In genomic region chr2:57516740-57517340, GRCh38 we compare ENCODE assay signal across 8 cellular contexts.
DNase-seq lines count a peak whose midpoint lies in the region; ATAC-seq and TF ChIP-seq lines count a peak whose summit lies in the region.

No MANE protein-coding gene starts in this region.

- CTCF ChIA-PET in activated CD4-positive, alpha-beta memory T cell treated with anti-CD3 and anti-CD28 coated beads for 36 hours (lab: Charles Lee), result interaction anchor here (0.8 to 2.1 kb wide), 3 partner anchors 15 to 1333 kb away, joined by 3 to 13 read pairs (median 3); partner anchors contain the start of gene CCDC85A

- H3K4me2 ChIP-seq in DOHH2 (ENCODE audit: low read length), result no peak overlapping the region

- H3K27me3 ChIP-seq in DOHH2 (ENCODE audit: control insufficient read depth, low read length), result no peaks in the 10 kb centered on the region

- no peaks in the 10 kb centered on the region for H3K4me1 ChIP-seq in DOHH2 (ENCODE audit: control insufficient read depth, low read length)
- H3K4me1 ChIP-seq in mucosa of descending colon (ENCODE audit: low read depth), result no peaks in the 10 kb centered on the region

- no peaks in the 10 kb centered on the region for H3K36me3 ChIP-seq in DOHH2 (ENCODE audit: control insufficient read depth, low read length)
- no peaks in the 10 kb centered on the region for H3K36me3 ChIP-seq in mucosa of descending colon (ENCODE audit: low read depth)

- ATAC-seq in GM19468 (IDR thresholded peaks at IDR 0.05; ENCODE audit: extremely low read depth, unreplicated experiment), result peak; percentile 82
- ATAC-seq in HG03469 (IDR thresholded peaks at IDR 0.05; ENCODE audit: unreplicated experiment), result peak; percentile 86
- ATAC-seq in mucosa of descending colon, result peak; percentile 61

- H3K4me3 ChIP-seq in DOHH2 (ENCODE audit: low read length) (no peak overlapping the region), coronary artery (no peak overlapping the region), mucosa of descending colon (no peak overlapping the region)

- TF ChIP-seq CTCF in DOHH2 (IDR thresholded peaks at IDR 0.05; ENCODE audit: low read depth, low read length, poor library complexity, severe bottlenecking), result peak; percentile 68
- peak; percentile 30 for TF ChIP-seq CTCF in coronary artery (IDR thresholded peaks at IDR 0.05)
- no peak for TF ChIP-seq CTCF in mucosa of descending colon (IDR thresholded peaks at IDR 0.05)

- H3K27ac Mint-ChIP-seq in activated CD4-positive, alpha-beta memory T cell treated with anti-CD3 and anti-CD28 coated beads for 36 hours, result no peak overlapping the region

- H4K20me1 ChIP-seq in DOHH2 (ENCODE audit: control insufficient read depth, insufficient read depth, low read depth, low read length), result no peaks in the 10 kb centered on the region

- intact Hi-C loops in mucosa of descending colon (cut with DNase I, micrococcal nuclease), result no loop called here
- intact Hi-C loops in activated CD4-positive, alpha-beta memory T cell treated with anti-CD3 and anti-CD28 coated beads for 36 hours (cut with micrococcal nuclease), result loop anchor here (2.0 to 5.0 kb wide), 3 partner anchors 1334 to 1798 kb away; partner anchors contain the start of gene CCDC85A

- H3K9me3 Mint-ChIP-seq in activated CD4-positive, alpha-beta memory T cell treated with anti-CD3 and anti-CD28 coated beads for 36 hours, result peaks cover 1% of the 10 kb centered on the region

- H3K27ac ChIP-seq in DOHH2 (ENCODE audit: low read depth, low read length) (no peak overlapping the region), coronary artery (no peak overlapping the region)

- no peaks in the 10 kb centered on the region for H3K79me2 ChIP-seq in DOHH2 (ENCODE audit: control insufficient read depth, low read length)

- no peaks in the 10 kb centered on the region for H3K36me3 Mint-ChIP-seq in activated CD4-positive, alpha-beta memory T cell treated with anti-CD3 and anti-CD28 coated beads for 36 hours

- no peaks in the 10 kb centered on the region for H3K27me3 Mint-ChIP-seq in activated CD4-positive, alpha-beta memory T cell treated with anti-CD3 and anti-CD28 coated beads for 36 hours

- POLR2A ChIA-PET in activated CD4-positive, alpha-beta memory T cell treated with anti-CD3 and anti-CD28 coated beads for 36 hours (lab: Charles Lee), result no interaction called here

- no peaks in the 10 kb centered on the region for H3K4me1 Mint-ChIP-seq in activated CD4-positive, alpha-beta memory T cell treated with anti-CD3 and anti-CD28 coated beads for 36 hours (ENCODE audit: low read depth)

- H3K9me3 ChIP-seq in DOHH2 (ENCODE audit: control insufficient read depth, insufficient read depth, low read length), result no peaks in the 10 kb centered on the region
- no peaks in the 10 kb centered on the region for H3K9me3 ChIP-seq in mucosa of descending colon

- H3K9me2 ChIP-seq in DOHH2 (replicated peaks; ENCODE audit: control insufficient read depth, low read length), result no peaks in the 10 kb centered on the region

- DNase-seq in NCI-H82 treated with DMSO at 0.1 percent for 48 hours (lab: John Stamatoyannopoulos, UW; ENCODE audit: unreplicated experiment) (peak; percentile 51), coronary artery (ENCODE audit: low spot score) (no peak), mucosa of descending colon (no peak), occipital lobe (lab: John Stamatoyannopoulos, UW) (no peak)
- DNase-seq in activated CD4-positive, alpha-beta memory T cell treated with anti-CD3 and anti-CD28 coated beads for 36 hours, result no peak

- H3F3A ChIP-seq in DOHH2 (ENCODE audit: control insufficient read depth, insufficient read depth), result no peaks in the 10 kb centered on the region

- no peak overlapping the region for H3K4me3 Mint-ChIP-seq in activated CD4-positive, alpha-beta memory T cell treated with anti-CD3 and anti-CD28 coated beads for 36 hours
